In the genomic region with DNA sequence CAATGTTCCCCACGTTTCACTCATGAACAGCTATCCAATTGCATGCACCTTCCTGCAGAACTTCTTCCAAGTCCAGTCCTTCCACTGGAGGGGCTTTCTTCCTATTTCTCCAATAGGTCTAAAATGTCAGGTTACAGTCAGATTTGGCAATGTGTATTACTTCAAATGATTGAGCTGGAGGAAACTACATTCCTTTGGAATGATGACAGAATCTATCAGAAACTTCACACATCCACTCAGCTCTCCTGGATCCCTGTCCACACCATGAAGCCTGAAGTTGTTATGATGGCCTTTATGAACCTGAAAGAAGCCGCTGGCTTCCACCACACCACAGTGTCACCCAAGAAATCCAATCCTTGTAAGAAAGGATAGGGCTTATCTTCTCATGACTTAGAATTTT, we compare ENCODE assay signal across 19 cellular contexts.
"Had no signal": no experiment of that assay in that cellular context is flagged by ENCODE, and none has a peak within 500 bp of the region (broad histone marks: within the 10 kb centered on the region; RNA-seq: fewer than 3 reads in every experiment).

No MANE protein-coding gene starts in this region.

- H3K27me3 Mint-ChIP-seq: activated naive CD8-positive, alpha-beta T cell treated with anti-CD3 and anti-CD28 coated beads, Interleukin-2, amount 50 U/mL, for 24 hours; stimulated activated naive CD8-positive, alpha-beta T cell treated with anti-CD3 and anti-CD28 coated beads, Interleukin-15, amount 100 ng/mL, for 72 hours; type B pancreatic cell had no signal

- DNase-seq: activated CD4-positive, alpha-beta T cell treated with anti-CD3 and anti-CD28 coated beads for 4 hours; activated CD8-positive, alpha-beta memory T cell treated with anti-CD3 and anti-CD28 coated beads, Interleukin-2, amount 50 U/mL, for 4 hours; activated CD8-positive, alpha-beta T cell treated with anti-CD3 and anti-CD28 coated beads, Interleukin-2, amount 10 ng/mL, durations not matched to agents 7 days and 5 days; activated naive CD4-positive, alpha-beta T cell; activated naive CD8-positive, alpha-beta T cell treated with anti-CD3 and anti-CD28 coated beads, Interleukin-2, amount 50 U/mL, for 24 hours; caudate nucleus; cortex of kidney; effector CD4-positive, alpha-beta T cell; foreskin keratinocyte; glutamatergic neuron; hypothalamus; sigmoid colon; stimulated activated CD4-positive, alpha-beta T cell treated with anti-CD3 and anti-CD28 coated beads, Interleukin-1b, Interleukin-23, amount 100 ng/mL, for 48 hours; stimulated activated naive CD8-positive, alpha-beta T cell treated with anti-CD3 and anti-CD28 coated beads, Interleukin-15, amount 100 ng/mL, for 72 hours; SW 1271 had no signal

- H3K9me3 ChIP-seq: sigmoid colon had no signal

- H3K4me3 Mint-ChIP-seq: activated CD8-positive, alpha-beta T cell treated with anti-CD3 and anti-CD28 coated beads, Interleukin-2, amount 10 ng/mL, durations not matched to agents 7 days and 5 days; activated naive CD8-positive, alpha-beta T cell treated with anti-CD3 and anti-CD28 coated beads, Interleukin-2, amount 50 U/mL, for 24 hours; activated T-helper 1 cell treated with anti-CD3 and anti-CD28 coated beads, Interleukin-12 subunit alpha, Interleukin-12 subunit beta, Interleukin-2, Interleukin-4 antibody, amounts not matched to agents 30 ng/mL and 10 ng/mL and 1 ng/mL, durations not matched to agents 14 hours and 24 hours and 36 hours; mesothelial cell of epicardium; stimulated activated naive CD8-positive, alpha-beta T cell treated with anti-CD3 and anti-CD28 coated beads, Interleukin-15, amount 100 ng/mL, for 72 hours; type B pancreatic cell; WTC11 had no signal

- H3K27me3 ChIP-seq: foreskin keratinocyte, sigmoid colon had no signal

- H3K4me1 Mint-ChIP-seq: WTC11 had no signal

- H3K27ac Mint-ChIP-seq: activated CD8-positive, alpha-beta T cell treated with anti-CD3 and anti-CD28 coated beads, Interleukin-2, amount 10 ng/mL, durations not matched to agents 7 days and 5 days; activated naive CD8-positive, alpha-beta T cell treated with anti-CD3 and anti-CD28 coated beads, Interleukin-2, amount 50 U/mL, for 24 hours; activated T-helper 1 cell treated with anti-CD3 and anti-CD28 coated beads, Interleukin-12 subunit alpha, Interleukin-12 subunit beta, Interleukin-2, Interleukin-4 antibody, amounts not matched to agents 30 ng/mL and 10 ng/mL and 1 ng/mL, durations not matched to agents 14 hours and 24 hours and 36 hours; mesothelial cell of epicardium; stimulated activated naive CD8-positive, alpha-beta T cell treated with anti-CD3 and anti-CD28 coated beads, Interleukin-15, amount 100 ng/mL, for 72 hours; type B pancreatic cell; WTC11 had no signal

- H3K27ac ChIP-seq: foreskin keratinocyte, sigmoid colon had no signal

- H3K4me3 ChIP-seq: sigmoid colon had no signal

- ATAC-seq: activated CD8-positive, alpha-beta T cell treated with anti-CD3 and anti-CD28 coated beads, Interleukin-2, amount 10 ng/mL, durations not matched to agents 7 days and 5 days; activated naive CD8-positive, alpha-beta T cell treated with anti-CD3 and anti-CD28 coated beads, Interleukin-2, amount 50 U/mL, for 24 hours; foreskin keratinocyte; stimulated activated naive CD8-positive, alpha-beta T cell treated with anti-CD3 and anti-CD28 coated beads, Interleukin-15, amount 100 ng/mL, for 72 hours; WTC11 had no signal

- H3K9me3 Mint-ChIP-seq: activated naive CD8-positive, alpha-beta T cell treated with anti-CD3 and anti-CD28 coated beads, Interleukin-2, amount 50 U/mL, for 24 hours; activated T-helper 1 cell treated with anti-CD3 and anti-CD28 coated beads, Interleukin-12 subunit alpha, Interleukin-12 subunit beta, Interleukin-2, Interleukin-4 antibody, amounts not matched to agents 30 ng/mL and 10 ng/mL and 1 ng/mL, durations not matched to agents 14 hours and 24 hours and 36 hours; mesothelial cell of epicardium; stimulated activated naive CD8-positive, alpha-beta T cell treated with anti-CD3 and anti-CD28 coated beads, Interleukin-15, amount 100 ng/mL, for 72 hours; type B pancreatic cell; WTC11 had no signal
